In genomic region chr12:15882055-15882971, GRCh38 we compare ENCODE assay signal across 8 cellular contexts. TPM values are rescaled to one million over a fixed set of nuclear protein-coding genes. Genes with fewer than 3 reads are reported as not detected.
A peak's percentile ranks its signal among the peaks of the same experiment; 100 is the strongest.
DNase-seq lines count a peak whose midpoint lies in the region; ATAC-seq and TF ChIP-seq lines count a peak whose summit lies in the region.

Gene STRAP (plus strand): TSS chr12:15882387. CDS start chr12:15882708, 321 bp downstream.

- peak within 1 kb of the TSS; percentile 81 for H2AFZ ChIP-seq in SU-DHL-6 (ENCODE audit: low read depth, low read length, severe bottlenecking)

- intact Hi-C loops in head of caudate nucleus (cut with DNase I) (no loop called here), ovary (cut with DNase I) (no loop called here), thyroid gland (cut with DNase I) (no loop called here)

- no peaks in the 10 kb centered on the region for H3K9me3 ChIP-seq in SU-DHL-6 (ENCODE audit: insufficient read depth, low read length)
- no peaks in the 10 kb centered on the region for H3K9me3 ChIP-seq in ovary
- no peaks in the 10 kb centered on the region for H3K9me3 ChIP-seq in thyroid gland

- peaks cover 19% of the 10 kb centered on the region for H4K20me1 ChIP-seq in SU-DHL-6 (ENCODE audit: low read depth, low read length)

- H3K27ac Mint-ChIP-seq in activated naive CD8-positive, alpha-beta T cell treated with anti-CD3 and anti-CD28 coated beads, Interleukin-2, amount 10 ng/mL, durations not matched to agents 7 days and 5 days: peak within 1 kb of the TSS; percentile 99

- peak within 1 kb of the TSS; percentile 94 for H3K4me2 ChIP-seq in SU-DHL-6 (ENCODE audit: low read depth, low read length, poor library complexity, severe bottlenecking)

- H3K9ac ChIP-seq in SU-DHL-6 (ENCODE audit: low read length): peak within 1 kb of the TSS; percentile 86

- H3K9me3 Mint-ChIP-seq in activated naive CD8-positive, alpha-beta T cell treated with anti-CD3 and anti-CD28 coated beads, Interleukin-2, amount 10 ng/mL, durations not matched to agents 7 days and 5 days: no peaks in the 10 kb centered on the region

- TF ChIP-seq CTCF in SU-DHL-6 (IDR thresholded peaks at IDR 0.05; ENCODE audit: insufficient read depth, low read length, poor library complexity, severe bottlenecking): no peak
- no peak for TF ChIP-seq CTCF in ovary (IDR thresholded peaks at IDR 0.05)
- no peak for TF ChIP-seq CTCF in thyroid gland (IDR thresholded peaks at IDR 0.05)

- POLR2A ChIA-PET in activated naive CD8-positive, alpha-beta T cell treated with anti-CD3 and anti-CD28 coated beads, Interleukin-2, amount 10 ng/mL, durations not matched to agents 7 days and 5 days (lab: Charles Lee): interaction anchor here (0.9 to 2.0 kb wide), 3 partner anchors 29 to 320 kb away, joined by 3 to 9 read pairs (median 4); partner anchors contain the start of gene DERA

- H3K4me3 ChIP-seq in SU-DHL-6 (ENCODE audit: insufficient read depth, low read length, poor library complexity, severe bottlenecking): peak within 1 kb of the TSS; percentile 95
- H3K4me3 ChIP-seq in ovary: peak within 1 kb of the TSS; percentile 95
- H3K4me3 ChIP-seq in thyroid gland (replicated peaks in 1 of 3): peak within 1 kb of the TSS; percentile 68 to 100 (median 72)

- DNase-seq in NCI-H128 (lab: John Stamatoyannopoulos, UW; ENCODE audit: unreplicated experiment) (peak; percentile 95), head of caudate nucleus (peak; percentile 93 to 99 (median 98)), ovary (peak; percentile 96 to 99 (median 98)), thyroid gland (peak; percentile 96)
- peak; percentile 95 for DNase-seq in activated naive CD8-positive, alpha-beta T cell treated with anti-CD3 and anti-CD28 coated beads, Interleukin-2, amount 10 ng/mL, durations not matched to agents 7 days and 5 days

- TF ChIP-seq POLR2A in GM10847 (IDR thresholded peaks at IDR 0.05; ENCODE audit: extremely low read depth, insufficient read length) (peak; percentile 95), ovary (IDR thresholded peaks at IDR 0.05) (peak; percentile 99), thyroid gland (IDR thresholded peaks at IDR 0.05) (peak; percentile 93 to 100)

- peaks cover 44% of the 10 kb centered on the region for H3K4me1 Mint-ChIP-seq in activated naive CD8-positive, alpha-beta T cell treated with anti-CD3 and anti-CD28 coated beads, Interleukin-2, amount 10 ng/mL, durations not matched to agents 7 days and 5 days

- H3K36me3 Mint-ChIP-seq in activated naive CD8-positive, alpha-beta T cell treated with anti-CD3 and anti-CD28 coated beads, Interleukin-2, amount 10 ng/mL, durations not matched to agents 7 days and 5 days: peaks cover 32% of the 10 kb centered on the region

- peaks cover 2% of the 10 kb centered on the region for H3K4me1 ChIP-seq in ovary (ENCODE audit: insufficient read depth)
- H3K4me1 ChIP-seq in thyroid gland: peaks cover 20 to 24% of the 10 kb centered on the region in 2 donors

- H3K9me2 ChIP-seq in SU-DHL-6 (replicated peaks; ENCODE audit: insufficient read depth, low read length): no peaks in the 10 kb centered on the region

- H3K36me3 ChIP-seq in SU-DHL-6 (ENCODE audit: low read length) (peaks cover 27% of the 10 kb centered on the region), ovary (no peaks in the 10 kb centered on the region), thyroid gland (no peaks in the 10 kb centered on the region)

- 0% methylated on average over 57 to 66 of the region's 66 CpGs for WGBS in ovary, 3 donors
- 0% methylated on average over 53 to 55 of the region's 66 CpGs for WGBS in thyroid gland, 2 donors

- H3K27me3 Mint-ChIP-seq in activated naive CD8-positive, alpha-beta T cell treated with anti-CD3 and anti-CD28 coated beads, Interleukin-2, amount 10 ng/mL, durations not matched to agents 7 days and 5 days: no peaks in the 10 kb centered on the region

- ATAC-seq in HG02678 (IDR thresholded peaks at IDR 0.05; ENCODE audit: unreplicated experiment): peak; percentile 95
- peak; percentile 97 for ATAC-seq in activated naive CD8-positive, alpha-beta T cell treated with anti-CD3 and anti-CD28 coated beads, Interleukin-2, amount 10 ng/mL, durations not matched to agents 7 days and 5 days (ENCODE audit: low read depth)

- no peak for TF ChIP-seq EP300 in ovary (IDR thresholded peaks at IDR 0.05)

- peaks cover 50% of the 10 kb centered on the region for H3K79me2 ChIP-seq in SU-DHL-6 (ENCODE audit: insufficient read depth, low read length)

- H3K27me3 ChIP-seq in SU-DHL-6 (ENCODE audit: low read length) (no peaks in the 10 kb centered on the region), ovary (no peaks in the 10 kb centered on the region), thyroid gland (no peaks in the 10 kb centered on the region)

- peak within 1 kb of the TSS; percentile 95 for H3K4me3 Mint-ChIP-seq in activated naive CD8-positive, alpha-beta T cell treated with anti-CD3 and anti-CD28 coated beads, Interleukin-2, amount 10 ng/mL, durations not matched to agents 7 days and 5 days

- H3K27ac ChIP-seq in SU-DHL-6 (ENCODE audit: low read depth, low read length) (peak within 1 kb of the TSS; percentile 67), ovary (peak within 1 kb of the TSS; percentile 90 to 95), thyroid gland (peak within 1 kb of the TSS; percentile 93 to 99 (median 95))

- H3F3A ChIP-seq in SU-DHL-6 (ENCODE audit: insufficient read depth): no peaks in the 10 kb centered on the region

RNA-seq across cellular contexts. Expression of gene STRAP, which starts in this region (rescaled TPM):
- total RNA-seq in activated naive CD8-positive, alpha-beta T cell treated with anti-CD3 and anti-CD28 coated beads, Interleukin-2, amount 10 ng/mL, durations not matched to agents 7 days and 5 days: 10 to 100 TPM; 59.3 to 60.3 TPM
- total RNA-seq in ovary: 10 to 100 TPM; 31.7 to 87.6 (median 81.2) TPM
- 10 to 100 TPM; 53.1 to 91.4 TPM for polyA plus RNA-seq in ovary
- 100 to 1,000 TPM in 1 of 4 donors, 10 to 100 TPM in 3; 84.9 to 100 (median 93.3) TPM for total RNA-seq in thyroid gland

Comparison
In these comparisons a context has a peak if more than half of its experiments do, and no peak if none do; other contexts are left out.
1. Peak in every context shown above with its lines: DNase-seq, ATAC-seq, H3K4me3 ChIP-seq and H3K27ac ChIP-seq.